ENCODE assay signal across 29 cellular contexts in genomic region chr5:124072570-124072969, GRCh38.
DNase-seq lines count a peak whose midpoint lies in the region; ATAC-seq, FAIRE-seq and TF ChIP-seq lines count a peak whose summit lies in the region.
"Had no signal": no experiment of that assay in that cellular context is flagged by ENCODE, and none has a peak within 500 bp of the region (broad histone marks: within the 10 kb centered on the region; RNA-seq: fewer than 3 reads in every experiment).

No MANE protein-coding gene starts in this region.

- H4K20me1 ChIP-seq in endothelial cell of umbilical vein (replicated peaks; ENCODE audit: control insufficient read depth, extremely low read depth, insufficient read depth, low read length), result no peaks in the 10 kb centered on the region
- H4K20me1 ChIP-seq: BLaER1; BLaER1 treated with 17β-estradiol and CSF1 and Interleukin-3, amounts not matched to agents 10 nM and 100 nM had no signal

- intact Hi-C loops in endothelial cell of umbilical vein (cut with micrococcal nuclease), result no loop called here

- TF ChIP-seq POLR2A in endothelial cell of umbilical vein (IDR thresholded peaks at IDR 0.05; ENCODE audit: low read depth, low read length), result no peak

- H2AFZ ChIP-seq in endothelial cell of umbilical vein (ENCODE audit: low read depth, low read length), result no peak overlapping the region

- ATAC-seq in HG02571 (IDR thresholded peaks at IDR 0.05; ENCODE audit: unreplicated experiment), result no peak
- ATAC-seq: A549; CD8-positive, alpha-beta T cell had no signal

- no peak for FAIRE-seq in endothelial cell of umbilical vein (lab: Jason Lieb, UNC)
- FAIRE-seq: A204.1, A549, D721Med had no signal

- H3K4me3 ChIP-seq in endothelial cell of umbilical vein (replicated peaks in 1 of 3; ENCODE audit: insufficient read depth in 1 of 3, low read depth in 1 of 3, low read length in 3 of 3), result no peak overlapping the region
- H3K4me3 ChIP-seq: A549; BLaER1; BLaER1 treated with 17β-estradiol and CSF1 and Interleukin-3, amounts not matched to agents 10 nM and 100 nM had no signal

- H3K9me1 ChIP-seq in endothelial cell of umbilical vein (replicated peaks; ENCODE audit: control insufficient read depth, extremely low read depth, insufficient read depth, low read length), result no peaks in the 10 kb centered on the region

- H3K4me1 ChIP-seq in endothelial cell of umbilical vein (ENCODE audit: control insufficient read depth, extremely low read depth, insufficient read depth, low read length), result peaks cover 14% of the 10 kb centered on the region
- H3K4me1 ChIP-seq: A549; BLaER1; BLaER1 treated with 17β-estradiol and CSF1 and Interleukin-3, amounts not matched to agents 10 nM and 100 nM; Caco-2 had no signal

- CTCF ChIA-PET in endothelial cell of umbilical vein (lab: Charles Lee), result no interaction called here

- H3K4me2 ChIP-seq in endothelial cell of umbilical vein (ENCODE audit: insufficient read depth, low read length), result no peak overlapping the region
- H3K4me2 ChIP-seq: A549; BLaER1; BLaER1 treated with 17β-estradiol and CSF1 and Interleukin-3, amounts not matched to agents 10 nM and 100 nM had no signal

- no peaks in the 10 kb centered on the region for H3K36me3 ChIP-seq in endothelial cell of umbilical vein (ENCODE audit: control insufficient read depth in 2 of 2, extremely low read depth in 1 of 2, insufficient read depth in 2 of 2, low read length in 2 of 2)
- H3K36me3 ChIP-seq: BE2C; BLaER1; BLaER1 treated with 17β-estradiol and CSF1 and Interleukin-3, amounts not matched to agents 10 nM and 100 nM had no signal

- no peak for TF ChIP-seq CTCF in endothelial cell of umbilical vein (IDR thresholded peaks at IDR 0.05; ENCODE audit: extremely low read depth in 1 of 2, insufficient read depth in 1 of 2, low read depth in 1 of 2, low read length in 2 of 2)

- H3K9me3 ChIP-seq in endothelial cell of umbilical vein (replicated peaks; ENCODE audit: control insufficient read depth, insufficient read depth, low read length), result no peaks in the 10 kb centered on the region
- H3K9me3 ChIP-seq: A549; BE2C; BLaER1; BLaER1 treated with 17β-estradiol and CSF1 and Interleukin-3, amounts not matched to agents 10 nM and 100 nM; Caco-2 had no signal

- no peak overlapping the region for H3K9ac ChIP-seq in endothelial cell of umbilical vein (replicated peaks; ENCODE audit: extremely low read depth, insufficient read depth, low read length)
- H3K9ac ChIP-seq: BLaER1; BLaER1 treated with 17β-estradiol and CSF1 and Interleukin-3, amounts not matched to agents 10 nM and 100 nM had no signal

- no peaks in the 10 kb centered on the region for H3K79me2 ChIP-seq in endothelial cell of umbilical vein (ENCODE audit: control insufficient read depth, insufficient read depth, low read length)

- DNase-seq in endothelial cell of umbilical vein (ENCODE audit: low read depth, low spot score), result peak; percentile 79
- DNase-seq: 8988T; ACHN; AML-193; BE2C; C1 segment of cervical spinal cord; Caco-2; Calu3; CD4-positive, alpha-beta memory T cell; CD4-positive, alpha-beta T cell; CD4-positive, CD25-positive, alpha-beta regulatory T cell; CD8-positive, alpha-beta memory T cell; CD8-positive, alpha-beta T cell; COR-L47; DMS 273 treated with DMSO at 0.1 percent for 48 hours; DMS153; DMS53; DMS79; DMS79 treated with DMSO at 0.1 percent for 48 hours; DND-41; EL had no signal

- POLR2A ChIA-PET in endothelial cell of umbilical vein (lab: Charles Lee), result no interaction called here

- H3K27ac ChIP-seq in endothelial cell of umbilical vein (ENCODE audit: insufficient read depth, low read depth, low read length), result no peak overlapping the region
- H3K27ac ChIP-seq: 22Rv1; A549; BLaER1; BLaER1 treated with 17β-estradiol and CSF1 and Interleukin-3, amounts not matched to agents 10 nM and 100 nM; C4-2B had no signal

- dilution Hi-C loops in endothelial cell of umbilical vein (cut with MboI; ENCODE audit: extremely low pct_ligation_motif_present, low sequenced_read_pairs), result no loop called here

- no TSS peak for BruUV-seq in endothelial cell of umbilical vein (replicated peaks; lab: Mats Ljungman, UMichigan)

- no peaks in the 10 kb centered on the region for H3K27me3 ChIP-seq in endothelial cell of umbilical vein (ENCODE audit: control insufficient read depth in 2 of 2, insufficient read depth in 2 of 2, low read length in 2 of 2)
- H3K27me3 ChIP-seq: BE2C; BLaER1; BLaER1 treated with 17β-estradiol and CSF1 and Interleukin-3, amounts not matched to agents 10 nM and 100 nM had no signal

TF ChIP-seq in endothelial cell of umbilical vein, 7 proteins besides CTCF, POLR2A, EP300 and RAD21:
- TF ChIP-seq GATA2 (IDR thresholded peaks at IDR 0.05; ENCODE audit: insufficient read depth, insufficient read length, low read depth, low read length) (no peak), JUN (IDR thresholded peaks at IDR 0.05; ENCODE audit: borderline replicate concordance, insufficient read depth, insufficient read length, low read depth) (peak; percentile 52)
